Comparison of ENCODE assay signal across 25 cellular contexts in genomic region chr7:36691983-36692382, GRCh38. TPM values are rescaled to one million over a fixed set of nuclear protein-coding genes. Genes with fewer than 3 reads are reported as not detected.
DNase-seq lines count a peak whose midpoint lies in the region; ATAC-seq and TF ChIP-seq lines count a peak whose summit lies in the region.
"Had no signal": no experiment of that assay in that cellular context is flagged by ENCODE, and none has a peak within 500 bp of the region (broad histone marks: within the 10 kb centered on the region; RNA-seq: fewer than 3 reads in every experiment).

No MANE protein-coding gene starts in this region.

- H3K9me3 Mint-ChIP-seq in stimulated activated naive CD8-positive, alpha-beta T cell treated with anti-CD3 and anti-CD28 coated beads, Interleukin-15, Interleukin-2, amounts not matched to agents 100 ng/mL and 50 ng/mL, for 24 hours, result no peaks in the 10 kb centered on the region
- H3K9me3 Mint-ChIP-seq in stimulated activated naive CD8-positive, alpha-beta T cell treated with anti-CD3 and anti-CD28 coated beads, Interleukin-15, amount 100 ng/mL, for 72 hours, result no peaks in the 10 kb centered on the region
- H3K9me3 Mint-ChIP-seq in dendritic cell treated with granulocyte-macrophage colony-stimulating factor and Interleukin-4, amounts not matched to agents 40 ng/mL and 50 ng/mL, for 4 days, result no peaks in the 10 kb centered on the region
- H3K9me3 Mint-ChIP-seq: IgD-negative memory B cell had no signal

- H3K27ac Mint-ChIP-seq in stimulated activated naive CD8-positive, alpha-beta T cell treated with anti-CD3 and anti-CD28 coated beads, Interleukin-15, Interleukin-2, amounts not matched to agents 100 ng/mL and 50 ng/mL, for 24 hours, result peak overlapping the region; percentile 91
- H3K27ac Mint-ChIP-seq in stimulated activated naive CD8-positive, alpha-beta T cell treated with anti-CD3 and anti-CD28 coated beads, Interleukin-15, amount 100 ng/mL, for 72 hours, result peak overlapping the region in 1 of 2 donors; percentile 95
- H3K27ac Mint-ChIP-seq in dendritic cell treated with granulocyte-macrophage colony-stimulating factor and Interleukin-4, amounts not matched to agents 40 ng/mL and 50 ng/mL, for 4 days, result peak overlapping the region; percentile 50
- H3K27ac Mint-ChIP-seq: stimulated activated memory B cell treated with anti-CD40 and anti-IgM and Interleukin-4, amounts not matched to agents 10 μg/mL and 1 μg/mL and 100 μg/mL, for 72 hours had no signal

- no peaks in the 10 kb centered on the region for H3K27me3 ChIP-seq in BE2C
- H3K27me3 ChIP-seq: breast epithelium, ovary, upper lobe of right lung had no signal

- H3K27me3 Mint-ChIP-seq in stimulated activated naive CD8-positive, alpha-beta T cell treated with anti-CD3 and anti-CD28 coated beads, Interleukin-15, Interleukin-2, amounts not matched to agents 100 ng/mL and 50 ng/mL, for 24 hours, result no peaks in the 10 kb centered on the region
- H3K27me3 Mint-ChIP-seq in stimulated activated naive CD8-positive, alpha-beta T cell treated with anti-CD3 and anti-CD28 coated beads, Interleukin-15, amount 100 ng/mL, for 72 hours, result no peaks in the 10 kb centered on the region
- no peaks in the 10 kb centered on the region for H3K27me3 Mint-ChIP-seq in dendritic cell treated with granulocyte-macrophage colony-stimulating factor and Interleukin-4, amounts not matched to agents 40 ng/mL and 50 ng/mL, for 4 days
- H3K27me3 Mint-ChIP-seq: IgD-negative memory B cell; stimulated activated memory B cell treated with anti-CD40 and anti-IgM and Interleukin-4, amounts not matched to agents 10 μg/mL and 1 μg/mL and 100 μg/mL, for 72 hours had no signal

- ATAC-seq in stimulated activated naive CD8-positive, alpha-beta T cell treated with anti-CD3 and anti-CD28 coated beads, Interleukin-15, amount 100 ng/mL, for 72 hours, result no peak
- ATAC-seq in GM19467 (IDR thresholded peaks at IDR 0.05; ENCODE audit: unreplicated experiment), result no peak
- ATAC-seq: stimulated activated memory B cell treated with anti-CD40 and anti-IgM and Interleukin-4, amounts not matched to agents 10 μg/mL and 1 μg/mL and 100 μg/mL, for 72 hours; upper lobe of right lung had no signal

- DNase-seq in stimulated activated naive CD8-positive, alpha-beta T cell treated with anti-CD3 and anti-CD28 coated beads, Interleukin-15, amount 100 ng/mL, for 72 hours, result no peak
- DNase-seq in NCI-H69 (lab: John Stamatoyannopoulos, UW) (peak; percentile 9), BE2C (no peak), NCI-H146 (lab: John Stamatoyannopoulos, UW) (no peak)
- DNase-seq: activated naive CD4-positive, alpha-beta T cell treated with anti-CD3 and anti-CD28 coated beads, Interleukin-2, amount 50 U/mL, for 16 hours; anterior cingulate cortex; DMS79 treated with DMSO at 0.1 percent for 48 hours; GDM1; GOT3; hippocampal formation; mucosa of descending colon; NCI-H1048; NCI-H1694 treated with DMSO at 0.1 percent for 48 hours; NCI-H446 treated with DMSO at 0.1 percent for 48 hours; NCI-H82; ovary; upper lobe of right lung had no signal

- H3K4me1 ChIP-seq in BE2C, result no peaks in the 10 kb centered on the region
- H3K4me1 ChIP-seq: breast epithelium, SJSA1, upper lobe of right lung had no signal

- no peaks in the 10 kb centered on the region for H3K9me3 ChIP-seq in BE2C
- H3K9me3 ChIP-seq: breast epithelium, mucosa of descending colon, ovary, SJSA1, upper lobe of right lung had no signal

- no peak for TF ChIP-seq CTCF in BE2C (IDR thresholded peaks at IDR 0.05; ENCODE audit: low read depth, low read length)

- H3K36me3 ChIP-seq in BE2C, result no peaks in the 10 kb centered on the region
- H3K36me3 ChIP-seq: breast epithelium, ovary, SJSA1, upper lobe of right lung had no signal

- intact Hi-C loops in dendritic cell treated with granulocyte-macrophage colony-stimulating factor and Interleukin-4, amounts not matched to agents 40 ng/mL and 50 ng/mL, for 4 days (cut with micrococcal nuclease), result loop anchor here (5.0 kb wide), 1 partner anchor 90 kb away; no protein-coding TSS in a partner anchor

- peaks cover 51% of the 10 kb centered on the region for H3K4me1 Mint-ChIP-seq in stimulated activated naive CD8-positive, alpha-beta T cell treated with anti-CD3 and anti-CD28 coated beads, Interleukin-15, Interleukin-2, amounts not matched to agents 100 ng/mL and 50 ng/mL, for 24 hours (ENCODE audit: low read depth)
- H3K4me1 Mint-ChIP-seq in stimulated activated naive CD8-positive, alpha-beta T cell treated with anti-CD3 and anti-CD28 coated beads, Interleukin-15, amount 100 ng/mL, for 72 hours, result peaks cover 43% of the 10 kb centered on the region
- peaks cover 29% of the 10 kb centered on the region for H3K4me1 Mint-ChIP-seq in dendritic cell treated with granulocyte-macrophage colony-stimulating factor and Interleukin-4, amounts not matched to agents 40 ng/mL and 50 ng/mL, for 4 days (ENCODE audit: low read depth)

- H3K4me3 Mint-ChIP-seq in stimulated activated naive CD8-positive, alpha-beta T cell treated with anti-CD3 and anti-CD28 coated beads, Interleukin-15, Interleukin-2, amounts not matched to agents 100 ng/mL and 50 ng/mL, for 24 hours, result no peak overlapping the region
- H3K4me3 Mint-ChIP-seq in stimulated activated naive CD8-positive, alpha-beta T cell treated with anti-CD3 and anti-CD28 coated beads, Interleukin-15, amount 100 ng/mL, for 72 hours, result peak overlapping the region in 1 of 2 donors; percentile 89
- H3K4me3 Mint-ChIP-seq in dendritic cell treated with granulocyte-macrophage colony-stimulating factor and Interleukin-4, amounts not matched to agents 40 ng/mL and 50 ng/mL, for 4 days, result no peak overlapping the region
- H3K4me3 Mint-ChIP-seq: stimulated activated memory B cell treated with anti-CD40 and anti-IgM and Interleukin-4, amounts not matched to agents 10 μg/mL and 1 μg/mL and 100 μg/mL, for 72 hours had no signal

- H3K36me3 Mint-ChIP-seq in stimulated activated naive CD8-positive, alpha-beta T cell treated with anti-CD3 and anti-CD28 coated beads, Interleukin-15, Interleukin-2, amounts not matched to agents 100 ng/mL and 50 ng/mL, for 24 hours (ENCODE audit: low read depth), result peaks cover 5% of the 10 kb centered on the region
- H3K36me3 Mint-ChIP-seq in dendritic cell treated with granulocyte-macrophage colony-stimulating factor and Interleukin-4, amounts not matched to agents 40 ng/mL and 50 ng/mL, for 4 days (ENCODE audit: low read depth), result peaks cover 57% of the 10 kb centered on the region
- H3K36me3 Mint-ChIP-seq: stimulated activated memory B cell treated with anti-CD40 and anti-IgM and Interleukin-4, amounts not matched to agents 10 μg/mL and 1 μg/mL and 100 μg/mL, for 72 hours had no signal

- no peak overlapping the region for H3K4me3 ChIP-seq in BE2C (ENCODE audit: low read depth, low read length)
- H3K4me3 ChIP-seq: breast epithelium, lung, mucosa of descending colon, ovary, SJSA1, upper lobe of right lung had no signal

RNA-seq across cellular contexts. Expression of gene AOAH, which starts 32.3 kb away (rescaled TPM):
- polyA plus RNA-seq in BE2C (2012; ENCODE audit: insufficient read depth, insufficient read length, low read depth), result not detected
